ENCODE assay signal across 31 cellular contexts in the genomic region with DNA sequence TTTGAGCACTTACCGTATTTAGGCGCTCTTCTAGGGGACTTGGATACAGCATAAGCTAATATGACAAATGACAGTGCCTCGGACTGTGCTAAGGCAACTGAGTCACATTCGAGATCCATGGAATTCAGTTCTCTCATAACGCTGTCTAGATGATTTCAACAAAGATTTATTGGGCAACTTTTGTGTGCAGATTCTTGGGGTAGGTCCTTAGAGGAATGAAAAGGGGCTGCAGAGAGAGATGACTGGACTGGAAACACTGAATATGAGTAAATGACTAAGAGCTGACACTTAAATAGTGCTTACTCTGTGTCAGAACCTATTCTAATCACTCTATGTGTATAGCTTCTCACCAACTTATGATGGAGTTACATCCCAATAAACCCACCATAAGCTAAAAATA.
"Had no signal": no experiment of that assay in that cellular context is flagged by ENCODE, and none has a peak within 500 bp of the region (broad histone marks: within the 10 kb centered on the region; RNA-seq: fewer than 3 reads in every experiment).

No MANE protein-coding gene starts in this region.

- H3K4me1 ChIP-seq: parathyroid adenoma, uterus had no signal

- H3K4me3 Mint-ChIP-seq: dendritic cell treated with granulocyte-macrophage colony-stimulating factor and Interleukin-4, amounts not matched to agents 40 ng/mL and 50 ng/mL, for 4 days; endodermal cell; mesothelial cell of epicardium; naive B cell; natural killer cell treated with Interleukin-12 subunit alpha and Interleukin-12 subunit beta and Interleukin-15 and Interleukin-18, amount 100 ng/mL, for 72 hours; neural crest cell; stimulated activated effector memory CD8-positive, alpha-beta T cell treated with anti-CD3 and anti-CD28 coated beads, Interleukin-12 subunit alpha, Interleukin-12 subunit beta, amount 100 ng/mL, for 72 hours had no signal

- H3K79me2 ChIP-seq: parathyroid adenoma had no signal

- H3K27ac Mint-ChIP-seq: dendritic cell treated with granulocyte-macrophage colony-stimulating factor and Interleukin-4, amounts not matched to agents 40 ng/mL and 50 ng/mL, for 4 days; endodermal cell; mesothelial cell of epicardium; naive B cell; natural killer cell treated with Interleukin-12 subunit alpha and Interleukin-12 subunit beta and Interleukin-15 and Interleukin-18, amount 100 ng/mL, for 72 hours; progenitor cell of endocrine pancreas; stimulated activated effector memory CD8-positive, alpha-beta T cell treated with anti-CD3 and anti-CD28 coated beads, Interleukin-12 subunit alpha, Interleukin-12 subunit beta, amount 100 ng/mL, for 72 hours had no signal

- H3K4me1 Mint-ChIP-seq: stimulated activated effector memory CD8-positive, alpha-beta T cell treated with anti-CD3 and anti-CD28 coated beads, Interleukin-12 subunit alpha, Interleukin-12 subunit beta, amount 100 ng/mL, for 72 hours had no signal

- H3K9me3 Mint-ChIP-seq: dendritic cell treated with granulocyte-macrophage colony-stimulating factor and Interleukin-4, amounts not matched to agents 40 ng/mL and 50 ng/mL, for 4 days; endodermal cell; naive B cell; natural killer cell treated with Interleukin-12 subunit alpha and Interleukin-12 subunit beta and Interleukin-15 and Interleukin-18, amount 100 ng/mL, for 72 hours; stimulated activated effector memory CD8-positive, alpha-beta T cell treated with anti-CD3 and anti-CD28 coated beads, Interleukin-12 subunit alpha, Interleukin-12 subunit beta, amount 100 ng/mL, for 72 hours had no signal

- H3K9ac ChIP-seq: parathyroid adenoma had no signal

- H3K36me3 ChIP-seq: colonic mucosa, heart right ventricle, left lung, neutrophil, thoracic aorta, tibial nerve, upper lobe of left lung, uterus had no signal

- H3K27ac ChIP-seq: colonic mucosa, epithelial cell of prostate, heart right ventricle, left lung, neutrophil, parathyroid adenoma, thoracic aorta, tibial nerve, upper lobe of left lung, uterus had no signal

- H3K4me3 ChIP-seq: colonic mucosa, heart right ventricle, left lung, mucosa of descending colon, thoracic aorta, tibial nerve, upper lobe of left lung, uterus had no signal

- ATAC-seq: esophagus mucosa; heart right ventricle; left cardiac atrium; left lung; mucosa of descending colon; natural killer cell treated with Interleukin-12 subunit alpha and Interleukin-12 subunit beta and Interleukin-15 and Interleukin-18, amount 100 ng/mL, for 72 hours; sciatic nerve; stimulated activated effector memory CD8-positive, alpha-beta T cell treated with anti-CD3 and anti-CD28 coated beads, Interleukin-12 subunit alpha, Interleukin-12 subunit beta, amount 100 ng/mL, for 72 hours had no signal

- H3K27me3 ChIP-seq: colonic mucosa, heart right ventricle, left lung, neutrophil, tibial nerve, upper lobe of left lung, uterus had no signal

- H3K9me3 ChIP-seq: colonic mucosa, heart right ventricle, left lung, mucosa of descending colon, neutrophil, thoracic aorta, tibial nerve, upper lobe of left lung, uterus had no signal

- H2AFZ ChIP-seq: parathyroid adenoma had no signal

- DNase-seq: colonic mucosa; effector CD8-positive, alpha-beta T cell; endodermal cell; foreskin melanocyte; glutamatergic neuron; heart right ventricle; hippocampal formation; left cardiac atrium; left lung; mesenchymal stem cell; mucosa of descending colon; naive B cell; stimulated activated CD4-positive, alpha-beta T cell treated with anti-CD3 and anti-CD28 coated beads, Interleukin-2, amount 100 ng/mL, for 24 hours; stimulated activated CD4-positive, alpha-beta T cell treated with anti-CD3 and anti-CD28 coated beads, Interleukin-4, amount 100 ng/mL, for 24 hours; stimulated activated naive CD4-positive, alpha-beta T cell treated with Interleukin-2 at 50 U/mL for 16 hours; substantia nigra; upper lobe of left lung; uterus had no signal

- H3K36me3 Mint-ChIP-seq: mesothelial cell of epicardium; naive B cell; natural killer cell treated with Interleukin-12 subunit alpha and Interleukin-12 subunit beta and Interleukin-15 and Interleukin-18, amount 100 ng/mL, for 72 hours; stimulated activated effector memory CD8-positive, alpha-beta T cell treated with anti-CD3 and anti-CD28 coated beads, Interleukin-12 subunit alpha, Interleukin-12 subunit beta, amount 100 ng/mL, for 72 hours had no signal

- H3K27me3 Mint-ChIP-seq: dendritic cell treated with granulocyte-macrophage colony-stimulating factor and Interleukin-4, amounts not matched to agents 40 ng/mL and 50 ng/mL, for 4 days had no signal
